Comparison of ENCODE assay signal across 11 cellular contexts in the genomic region with DNA sequence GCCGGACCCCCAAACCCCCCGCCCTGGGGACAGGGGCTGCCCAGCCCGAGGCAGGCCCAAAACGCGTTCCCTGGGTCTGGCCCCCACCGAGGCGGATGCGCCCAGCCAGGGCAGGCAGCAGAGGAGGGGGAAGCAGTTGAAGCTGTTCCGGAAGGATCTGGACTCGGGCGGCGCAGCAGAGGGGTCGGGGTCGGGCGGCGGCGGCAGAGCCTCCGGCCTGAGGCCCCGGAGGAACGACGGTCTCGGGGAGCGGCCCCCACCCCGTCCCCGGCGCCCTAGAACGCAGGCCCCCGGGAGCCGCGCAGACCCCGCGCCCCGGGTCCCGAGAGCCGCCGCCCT. TPM values are rescaled to one million over a fixed set of nuclear protein-coding genes. Genes with fewer than 3 reads are reported as not detected.
A peak's percentile ranks its signal among the peaks of the same experiment; 100 is the strongest.
DNase-seq lines count a peak whose midpoint lies in the region; FAIRE-seq and TF ChIP-seq lines count a peak whose summit lies in the region.
"Had no signal": no experiment of that assay in that cellular context is flagged by ENCODE, and none has a peak within 500 bp of the region (broad histone marks: within the 10 kb centered on the region; RNA-seq: fewer than 3 reads in every experiment).

No MANE protein-coding gene starts in this region.

- H3K36me3 ChIP-seq in Peyer's patch (no peaks in the 10 kb centered on the region), endothelial cell of umbilical vein (ENCODE audit: control insufficient read depth in 2 of 2, extremely low read depth in 1 of 2, insufficient read depth in 2 of 2, low read length in 2 of 2) (no peaks in the 10 kb centered on the region), sigmoid colon (no peaks in the 10 kb centered on the region)

- no peak overlapping the region for H3T11ph ChIP-seq in H9 (ENCODE audit: low read length)

- TF ChIP-seq POLR2A in Peyer's patch (IDR thresholded peaks at IDR 0.05): no peak
- no peak for TF ChIP-seq POLR2A in endothelial cell of umbilical vein (IDR thresholded peaks at IDR 0.05; ENCODE audit: low read depth, low read length)
- TF ChIP-seq POLR2A in sigmoid colon (IDR thresholded peaks at IDR 0.05): no peak

- no peak overlapping the region for H3K18ac ChIP-seq in H9 (ENCODE audit: insufficient read length, low read depth, low read length)

- H3K4me3 ChIP-seq in Peyer's patch (peak overlapping the region; percentile 42 to 74 (median 52)), endothelial cell of umbilical vein (replicated peaks in 1 of 3; ENCODE audit: insufficient read depth in 1 of 3, low read depth in 1 of 3, low read length in 3 of 3) (peak overlapping the region; percentile 42 to 51 (median 48)), sigmoid colon (peak overlapping the region; percentile 0 to 52 (median 40))

- intact Hi-C loops in endothelial cell of umbilical vein (cut with micrococcal nuclease): loop anchor here (10.0 kb wide), 1 partner anchor 405 kb away; no protein-coding TSS in a partner anchor
- intact Hi-C loops in sigmoid colon (cut with DNase I): loop anchor here (10.0 kb wide), 1 partner anchor 445 kb away; no protein-coding TSS in a partner anchor

- H3K9me1 ChIP-seq in endothelial cell of umbilical vein (replicated peaks; ENCODE audit: control insufficient read depth, extremely low read depth, insufficient read depth, low read length): no peaks in the 10 kb centered on the region

- DNase-seq in GM13977 (ENCODE audit: low spot score) (peak; percentile 72), Peyer's patch (no peak), endothelial cell of umbilical vein (ENCODE audit: low read depth, low spot score) (peak; percentile 5), sigmoid colon (no peak), D721Med (ENCODE audit: insufficient read length, low spot score) (no peak), foreskin melanocyte (no peak), SIG-M5 (lab: John Stamatoyannopoulos, UW) (no peak), H9 (no peak)
- DNase-seq: amniotic stem cell, PC-3 had no signal

- H2AFZ ChIP-seq in endothelial cell of umbilical vein (ENCODE audit: low read depth, low read length) (peak overlapping the region; percentile 78), H9 (ENCODE audit: low read length) (no peak overlapping the region)

- H2BK12ac ChIP-seq in H9 (ENCODE audit: insufficient read length, low read depth, low read length): no peak overlapping the region

- no peak overlapping the region for H2BK15ac ChIP-seq in H9 (ENCODE audit: low read depth, low read length)

- no peak overlapping the region for H4K91ac ChIP-seq in H9 (ENCODE audit: insufficient read length, low read depth, low read length)

- TF ChIP-seq EP300 in sigmoid colon (IDR thresholded peaks at IDR 0.05): no peak

- H3K27me3 Mint-ChIP-seq in H9 (ENCODE audit: low read depth): no peaks in the 10 kb centered on the region; the same call in 1 of the 2 replicates

- H2AK5ac ChIP-seq in H9 (ENCODE audit: insufficient read length, low read length): no peak overlapping the region

- no peaks in the 10 kb centered on the region for H3K36me3 Mint-ChIP-seq in H9 (ENCODE audit: insufficient read depth in 1 of 3, low read depth in 3 of 3)

- H3K9ac ChIP-seq in endothelial cell of umbilical vein (replicated peaks; ENCODE audit: extremely low read depth, insufficient read depth, low read length) (peak overlapping the region; percentile 67), H9 (ENCODE audit: extremely low read depth, insufficient read length, low read length) (no peak overlapping the region)

- H3K79me2 ChIP-seq in endothelial cell of umbilical vein (ENCODE audit: control insufficient read depth, insufficient read depth, low read length): peaks cover 7% of the 10 kb centered on the region
- H3K79me2 ChIP-seq in H9 (ENCODE audit: insufficient read depth, low read length): no peaks in the 10 kb centered on the region

- no peaks in the 10 kb centered on the region for H3K9me3 Mint-ChIP-seq in H9

- H4K20me1 ChIP-seq in endothelial cell of umbilical vein (replicated peaks; ENCODE audit: control insufficient read depth, extremely low read depth, insufficient read depth, low read length) (no peaks in the 10 kb centered on the region), H9 (ENCODE audit: control insufficient read depth, insufficient read depth, insufficient read length) (no peaks in the 10 kb centered on the region)

- POLR2A ChIA-PET in endothelial cell of umbilical vein (lab: Charles Lee): no interaction called here

- H3K9me3 ChIP-seq in Peyer's patch: no peaks in the 10 kb centered on the region
- no peaks in the 10 kb centered on the region for H3K9me3 ChIP-seq in endothelial cell of umbilical vein (replicated peaks; ENCODE audit: control insufficient read depth, insufficient read depth, low read length)
- H3K9me3 ChIP-seq in sigmoid colon: no peaks in the 10 kb centered on the region
- H3K9me3 ChIP-seq in H9 (ENCODE audit: control insufficient read depth, low read depth, low read length): no peaks in the 10 kb centered on the region

- H3K27ac ChIP-seq in Peyer's patch (peak overlapping the region in 3 of 4 donors; percentile 1 to 82 (median 28)), endothelial cell of umbilical vein (ENCODE audit: insufficient read depth, low read depth, low read length) (peak overlapping the region; percentile 59), sigmoid colon (peak overlapping the region in 3 of 4 donors; percentile 14 to 58 (median 20)), H9 (ENCODE audit: insufficient read length, low read depth, low read length) (no peak overlapping the region)

- FAIRE-seq in endothelial cell of umbilical vein (lab: Jason Lieb, UNC) (no peak), D721Med (lab: Jason Lieb, UNC) (no peak)
- FAIRE-seq: keratinocyte had no signal

- TF ChIP-seq CTCF in GM13977 (IDR thresholded peaks at IDR 0.05; ENCODE audit: extremely low read depth, insufficient read depth, missing control alignments) (no peak), Peyer's patch (IDR thresholded peaks at IDR 0.05) (no peak), endothelial cell of umbilical vein (IDR thresholded peaks at IDR 0.05; ENCODE audit: extremely low read depth in 1 of 2, insufficient read depth in 1 of 2, low read depth in 1 of 2, low read length in 2 of 2) (no peak), sigmoid colon (IDR thresholded peaks at IDR 0.05) (no peak), D721Med (IDR thresholded peaks at IDR 0.05; ENCODE audit: insufficient read depth, missing control alignments) (no peak), H9 (conservative IDR thresholded peaks at IDR 0.05) (no peak)

- peak overlapping the region; percentile 66 for H3K4me2 ChIP-seq in endothelial cell of umbilical vein (ENCODE audit: insufficient read depth, low read length)
- H3K4me2 ChIP-seq in H9 (ENCODE audit: insufficient read depth, insufficient read length, low read length): no peak overlapping the region

- H3K23me2 ChIP-seq in H9 (ENCODE audit: insufficient read length, low read depth, low read length, poor library complexity, severe bottlenecking): peaks cover 2% of the 10 kb centered on the region

- H4K8ac ChIP-seq in H9 (replicated peaks; ENCODE audit: insufficient read length, low read depth, low read length): no peak overlapping the region

- CTCF ChIA-PET in endothelial cell of umbilical vein (lab: Charles Lee): interaction anchor here (0.8 to 1.1 kb wide), 4 partner anchors 9 to 651 kb away, joined by 3 read pairs; no protein-coding TSS in a partner anchor

- no peak overlapping the region for H3K27ac Mint-ChIP-seq in H9

- peaks cover 0 to 27% (median 10%) of the 10 kb centered on the region in 4 donors for H3K4me1 ChIP-seq in Peyer's patch
- H3K4me1 ChIP-seq in endothelial cell of umbilical vein (ENCODE audit: control insufficient read depth, extremely low read depth, insufficient read depth, low read length): peaks cover 13% of the 10 kb centered on the region
- peaks cover 0 to 18% (median 13%) of the 10 kb centered on the region in 4 donors for H3K4me1 ChIP-seq in sigmoid colon
- no peaks in the 10 kb centered on the region for H3K4me1 ChIP-seq in H9 (ENCODE audit: insufficient read depth, low read length)

- H3K27me3 ChIP-seq in Peyer's patch (no peaks in the 10 kb centered on the region), endothelial cell of umbilical vein (ENCODE audit: control insufficient read depth in 2 of 2, insufficient read depth in 2 of 2, low read length in 2 of 2) (no peaks in the 10 kb centered on the region), sigmoid colon (peaks cover 18 to 61% (median 46%) of the 10 kb centered on the region in 3 donors), H9 (ENCODE audit: insufficient read depth, low read length) (no peaks in the 10 kb centered on the region)

- no peak overlapping the region for H3K4me3 Mint-ChIP-seq in H9

- no TSS peak for BruUV-seq in endothelial cell of umbilical vein (replicated peaks; lab: Mats Ljungman, UMichigan)

- H3K79me1 ChIP-seq in H9 (ENCODE audit: insufficient read depth, low read depth, low read length, poor library complexity, severe bottlenecking): no peaks in the 10 kb centered on the region

- no peak overlapping the region for H3K4ac ChIP-seq in H9 (ENCODE audit: low read depth, low read length)

- H3K23ac ChIP-seq in H9 (ENCODE audit: insufficient read length, low read depth, low read length): no peak overlapping the region

- in situ Hi-C loops in GM13977 (cut with MboI; ENCODE audit: low pct_unique_long_range_greater_than_20kb, low sequenced_read_pairs, unreplicated experiment): loop anchor here (25.0 kb wide), 2 partner anchors 107 to 468 kb away; partner anchors contain the start of gene BANP

- no peak overlapping the region for H3K56ac ChIP-seq in H9 (ENCODE audit: insufficient read length, low read depth, low read length)

- no peak overlapping the region for H2BK20ac ChIP-seq in H9 (ENCODE audit: low read depth, low read length, poor library complexity, severe bottlenecking)

- H4K5ac ChIP-seq in H9 (ENCODE audit: insufficient read length, low read depth, low read length): no peak overlapping the region

- WGBS in sigmoid colon, 2 donors: 7 to 19% methylated on average over 36 of the region's 36 CpGs
- no CpG with 5 or more reads among the region's 36 CpGs for WGBS in H9 (ENCODE audit: extremely low coverage, insufficient read length, low lambda C conversion rate)

- no peak overlapping the region for H2BK120ac ChIP-seq in H9 (ENCODE audit: low read depth, low read length, poor library complexity, severe bottlenecking)

- H3K4me1 Mint-ChIP-seq in H9: no peaks in the 10 kb centered on the region

- no peak overlapping the region for H3K14ac ChIP-seq in H9 (ENCODE audit: insufficient read depth, low read length)

- dilution Hi-C loops in endothelial cell of umbilical vein (cut with MboI; ENCODE audit: extremely low pct_ligation_motif_present, low sequenced_read_pairs): no loop called here

- H2BK5ac ChIP-seq in H9 (ENCODE audit: insufficient read length, low read length): no peak overlapping the region

RNA-seq across cellular contexts. Expression of gene ZFPM1, which starts 22.9 kb away (rescaled TPM):
- total RNA-seq in Peyer's patch (1 to 10 TPM; 3.0 to 7.9 (median 4.9) TPM), endothelial cell of umbilical vein (7.5 and 8.2 TPM in 2 replicates), sigmoid colon (1 to 10 TPM in 1 of 4 donors, under 1 TPM in 3; 0.27 to 2.5 (median 0.51) TPM), H9 (2021) (3.6 and 4.7 TPM in 2 replicates)
- polyA plus RNA-seq in endothelial cell of umbilical vein (0.37 and 0.72 TPM in 2 replicates), sigmoid colon (1 to 10 TPM in 2 of 3 donors, under 1 TPM in 1; 0.60 to 3.7 (median 1.2) TPM)
- polyA plus RNA-seq in endothelial cell of umbilical vein (2011; cell fraction: cytosol; rRNA removed): 0.40 and 0.87 TPM in 2 replicates
- polyA plus RNA-seq in endothelial cell of umbilical vein (2011; cell fraction: nucleus; rRNA removed): 1.8 and 2.1 TPM in 2 replicates
- polyA plus RNA-seq in endothelial cell of umbilical vein (2012): 2.3 and 5.3 TPM in 2 replicates
- 0.36 and 0.66 TPM in 2 replicates for polyA minus RNA-seq in endothelial cell of umbilical vein
- 2.8 TPM for polyA minus RNA-seq in endothelial cell of umbilical vein (2011; cell fraction: cytosol; rRNA and poly(A)+ RNA removed)
- polyA minus RNA-seq in endothelial cell of umbilical vein (2011; cell fraction: nucleus; rRNA and poly(A)+ RNA removed): 1.4 and 4.4 TPM in 2 replicates

RNA-seq across cellular contexts. Expression of gene ZNF469, which starts 47.4 kb away (rescaled TPM):
- total RNA-seq in Peyer's patch (1 to 10 TPM in 1 of 4 donors, under 1 TPM in 3; 0.18 to 1.7 (median 0.64) TPM), endothelial cell of umbilical vein (5.7 and 6.3 TPM in 2 replicates), sigmoid colon (1 to 10 TPM in 1 of 4 donors, under 1 TPM in 3; 0.33 to 1.7 (median 0.52) TPM), H9 (2021) (4.4 TPM in 2 replicates)
- polyA plus RNA-seq in endothelial cell of umbilical vein (0.90 and 1.1 TPM in 2 replicates), sigmoid colon (under 1 TPM; under 0.01 to 0.61 (median under 0.01) TPM)
- polyA plus RNA-seq in endothelial cell of umbilical vein (2011; cell fraction: cytosol; rRNA removed): 0.87 and 1.1 TPM in 2 replicates
- polyA plus RNA-seq in endothelial cell of umbilical vein (2011; cell fraction: nucleus; rRNA removed): 1.1 TPM in 2 replicates
- polyA plus RNA-seq in endothelial cell of umbilical vein (2012): 2.7 and 4.8 TPM in 2 replicates
- polyA minus RNA-seq in endothelial cell of umbilical vein: 1.2 and 1.8 TPM in 2 replicates
- not detected for polyA minus RNA-seq in endothelial cell of umbilical vein (2011; cell fraction: cytosol; rRNA and poly(A)+ RNA removed)
- 1.2 and 2.2 TPM in 2 replicates for polyA minus RNA-seq in endothelial cell of umbilical vein (2011; cell fraction: nucleus; rRNA and poly(A)+ RNA removed)
- polyA plus RNA-seq: keratinocyte had no signal

Comparison
In these comparisons a context has a peak if more than half of its experiments do, and no peak if none do; other contexts are left out.
1. DNase-seq: peak in GM13977 (single experiment) and endothelial cell of umbilical vein (single experiment); none in Peyer's patch (0 of 3), sigmoid colon (single experiment), D721Med (single experiment), foreskin melanocyte (single experiment), SIG-M5 (single experiment) and H9 (single experiment).
2. Peak in every context shown above with its lines, with median percentiles within 50 percentile points of each other: H3K4me3 ChIP-seq.